18 cellular contexts compared by ENCODE assay signal in genomic region chr5:20088361-20088760, GRCh38.
"Had no signal": no experiment of that assay in that cellular context is flagged by ENCODE, and none has a peak within 500 bp of the region (broad histone marks: within the 10 kb centered on the region; RNA-seq: fewer than 3 reads in every experiment).

No MANE protein-coding gene starts in this region.

- DNase-seq: effector memory CD8-positive, alpha-beta T cell; foreskin keratinocyte; immature natural killer cell; left ventricle myocardium superior; mesenchymal stem cell; midbrain; naive thymus-derived CD4-positive, alpha-beta T cell; nephron progenitor cell; stimulated activated CD4-positive, alpha-beta T cell treated with anti-CD3 and anti-CD28 coated beads, Interleukin-2, amount 100 ng/mL, for 24 hours; stimulated activated naive CD4-positive, alpha-beta T cell treated with Interleukin-2 at 50 U/mL for 16 hours; trophoblast cell had no signal

- FAIRE-seq: colon, keratinocyte had no signal

- H3K27me3 Mint-ChIP-seq: dendritic cell treated with granulocyte-macrophage colony-stimulating factor and Interleukin-4, amounts not matched to agents 40 ng/mL and 50 ng/mL, for 4 days; effector memory CD8-positive, alpha-beta T cell; naive thymus-derived CD4-positive, alpha-beta T cell had no signal

- H3K4me1 ChIP-seq: esophagus muscularis mucosa, foreskin keratinocyte had no signal

- H3K36me3 Mint-ChIP-seq: naive thymus-derived CD4-positive, alpha-beta T cell had no signal

- H3K4me1 Mint-ChIP-seq: immature natural killer cell; naive thymus-derived CD4-positive, alpha-beta T cell; nephron progenitor cell had no signal

- H3K27ac Mint-ChIP-seq: dendritic cell treated with granulocyte-macrophage colony-stimulating factor and Interleukin-4, amounts not matched to agents 40 ng/mL and 50 ng/mL, for 4 days; effector memory CD8-positive, alpha-beta T cell; immature natural killer cell; naive thymus-derived CD4-positive, alpha-beta T cell; nephron progenitor cell had no signal

- H3K36me3 ChIP-seq: esophagus muscularis mucosa had no signal

- H3K27me3 ChIP-seq: esophagus muscularis mucosa, foreskin keratinocyte had no signal

- H3K4me3 ChIP-seq: esophagus muscularis mucosa, lung had no signal

- ATAC-seq: effector memory CD8-positive, alpha-beta T cell; foreskin keratinocyte; left ventricle myocardium superior; naive thymus-derived CD4-positive, alpha-beta T cell; sciatic nerve had no signal

- H3K9me3 ChIP-seq: esophagus muscularis mucosa had no signal

- H3K4me3 Mint-ChIP-seq: dendritic cell treated with granulocyte-macrophage colony-stimulating factor and Interleukin-4, amounts not matched to agents 40 ng/mL and 50 ng/mL, for 4 days; effector memory CD8-positive, alpha-beta T cell; immature natural killer cell; naive thymus-derived CD4-positive, alpha-beta T cell; nephron progenitor cell had no signal

- H3K27ac ChIP-seq: epithelial cell of prostate, esophagus muscularis mucosa, foreskin keratinocyte had no signal
